Comparison of ENCODE assay signal across 16 cellular contexts in the genomic region with DNA sequence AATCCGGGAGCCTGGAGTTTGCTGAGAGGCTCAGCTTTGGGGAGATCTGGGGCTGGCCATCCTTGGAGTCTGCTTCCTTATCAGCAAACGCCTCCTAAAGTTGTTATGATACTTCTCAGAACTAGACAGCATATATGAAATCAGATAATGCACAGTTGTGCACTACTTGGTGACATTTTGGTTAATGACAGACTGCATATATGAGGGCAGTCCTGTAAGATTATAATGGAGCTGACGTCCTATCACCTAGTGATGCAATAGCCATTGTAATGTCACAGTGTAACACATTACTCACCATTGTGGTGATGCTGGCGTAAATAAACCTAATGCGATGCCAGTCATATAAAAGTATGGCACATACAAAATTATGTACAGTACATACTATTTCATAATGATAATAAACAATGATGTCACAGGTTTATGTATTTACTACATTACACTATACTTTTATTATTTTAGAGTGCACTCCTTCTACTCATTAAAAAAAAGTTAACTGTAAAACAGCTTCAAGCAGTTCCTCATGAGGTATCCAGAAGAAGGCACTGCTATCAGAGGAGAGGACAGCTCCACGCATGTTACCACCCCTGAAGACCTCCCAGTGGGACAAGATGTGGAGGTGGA.
DNase-seq lines count a peak whose midpoint lies in the region; ATAC-seq and TF ChIP-seq lines count a peak whose summit lies in the region.
"Had no signal": no experiment of that assay in that cellular context is flagged by ENCODE, and none has a peak within 500 bp of the region (broad histone marks: within the 10 kb centered on the region; RNA-seq: fewer than 3 reads in every experiment).

No MANE protein-coding gene starts in this region.

- H3K36me3 Mint-ChIP-seq in CD14-positive monocyte (no peaks in the 10 kb centered on the region), T-cell (no peaks in the 10 kb centered on the region)
- H3K36me3 Mint-ChIP-seq in naive thymus-derived CD4-positive, alpha-beta T cell = peaks cover 0 to 16% (median 0%) of the 10 kb centered on the region in 5 donors

- TF ChIP-seq CTCF in CD14-positive monocyte (IDR thresholded peaks at IDR 0.05) (no peak), HEK293 (tag by site-specific recombination; IDR thresholded peaks at IDR 0.05) (no peak), GM10266 (IDR thresholded peaks at IDR 0.05; ENCODE audit: control insufficient read depth, insufficient read depth, low read depth, missing control alignments) (no peak)

- H3K9me3 Mint-ChIP-seq in CD14-positive monocyte = peaks cover 0 to 3% (median 0%) of the 10 kb centered on the region in 7 donors
- no peaks in the 10 kb centered on the region for H3K9me3 Mint-ChIP-seq in naive thymus-derived CD4-positive, alpha-beta T cell
- no peaks in the 10 kb centered on the region for H3K9me3 Mint-ChIP-seq in T-cell
- H3K9me3 Mint-ChIP-seq: CD4-positive, alpha-beta T cell; GM23338 had no signal

- no peak overlapping the region for H3K27ac ChIP-seq in HEK293 (ENCODE audit: extremely low read depth, low read depth, low read length)
- H3K27ac ChIP-seq in naive thymus-derived CD4-positive, alpha-beta T cell (ENCODE audit: low read depth, low read length) = no peak overlapping the region

- DNase-seq in CD14-positive monocyte (ENCODE audit: low spot score) (no peak), OCI-M1 (lab: John Stamatoyannopoulos, UW) (peak; percentile 21), GM10266 (ENCODE audit: extremely low spot score) (no peak), T-cell (no peak)
- no peak for DNase-seq in naive thymus-derived CD4-positive, alpha-beta T cell
- DNase-seq in stimulated activated CD4-positive, alpha-beta T cell treated with anti-CD3 and anti-CD28 coated beads, Interleukin-1b, Interleukin-23, amount 100 ng/mL, for 48 hours = no peak
- DNase-seq: Caco-2; CD4-positive, alpha-beta T cell; H7; KBM-7 had no signal

- no peaks in the 10 kb centered on the region for H3K4me1 ChIP-seq in HEK293 (ENCODE audit: control insufficient read depth, insufficient read depth, low read length)
- H3K4me1 ChIP-seq in naive thymus-derived CD4-positive, alpha-beta T cell (ENCODE audit: control insufficient read depth in 2 of 2, insufficient read depth in 2 of 2, low read length in 2 of 2) = no peaks in the 10 kb centered on the region
- H3K4me1 ChIP-seq: Caco-2 had no signal

- POLR2A ChIA-PET in HEK293 (lab: Yijun Ruan, JAX) (no interaction called here), T-cell (lab: Charles Lee) (no interaction called here)
- POLR2A ChIA-PET in naive thymus-derived CD4-positive, alpha-beta T cell (lab: Charles Lee) = no interaction called here

- peak overlapping the region; percentile 76 to 93 (median 89) for H3K27ac Mint-ChIP-seq in CD14-positive monocyte
- no peak overlapping the region for H3K27ac Mint-ChIP-seq in naive thymus-derived CD4-positive, alpha-beta T cell
- no peak overlapping the region for H3K27ac Mint-ChIP-seq in T-cell
- H3K27ac Mint-ChIP-seq: CD4-positive, alpha-beta T cell; GM23338 had no signal

- H3K9me3 ChIP-seq in HEK293 (ENCODE audit: control insufficient read depth, insufficient read depth, low read depth, low read length) = no peaks in the 10 kb centered on the region
- H3K9me3 ChIP-seq in naive thymus-derived CD4-positive, alpha-beta T cell (ENCODE audit: control insufficient read depth in 2 of 3, low read length in 3 of 3) = no peaks in the 10 kb centered on the region
- H3K9me3 ChIP-seq: Caco-2 had no signal

- ATAC-seq in naive thymus-derived CD4-positive, alpha-beta T cell = peak; percentile 67
- ATAC-seq in T-cell (replicated peaks in 1 of 4) (no peak), HG03460 (IDR thresholded peaks at IDR 0.05; ENCODE audit: unreplicated experiment) (no peak)
- ATAC-seq: GM23338, HCT116 had no signal

- no peak overlapping the region for H3K4me3 ChIP-seq in HEK293 (ENCODE audit: low read depth, low read length)
- no peak overlapping the region for H3K4me3 ChIP-seq in naive thymus-derived CD4-positive, alpha-beta T cell (ENCODE audit: low read length)
- H3K4me3 ChIP-seq: BLaER1 treated with 17β-estradiol and CSF1 and Interleukin-3, amounts not matched to agents 10 nM and 100 nM; GM23338 had no signal

- intact Hi-C loops in CD14-positive monocyte (cut with micrococcal nuclease) = no loop called here
- intact Hi-C loops in naive thymus-derived CD4-positive, alpha-beta T cell (cut with micrococcal nuclease) = no loop called here

- H3K4me1 Mint-ChIP-seq in CD14-positive monocyte = peaks cover 63% of the 10 kb centered on the region
- H3K4me1 Mint-ChIP-seq in naive thymus-derived CD4-positive, alpha-beta T cell = no peaks in the 10 kb centered on the region
- H3K4me1 Mint-ChIP-seq in T-cell = no peaks in the 10 kb centered on the region

- no peaks in the 10 kb centered on the region for H3K27me3 ChIP-seq in naive thymus-derived CD4-positive, alpha-beta T cell (ENCODE audit: control insufficient read depth in 2 of 2, insufficient read depth in 2 of 2, low read length in 2 of 2)
- H3K27me3 ChIP-seq: BLaER1 treated with 17β-estradiol and CSF1 and Interleukin-3, amounts not matched to agents 10 nM and 100 nM had no signal

- H3K27me3 Mint-ChIP-seq in CD14-positive monocyte (ENCODE audit: low read depth in 3 of 3) (no peaks in the 10 kb centered on the region), T-cell (no peaks in the 10 kb centered on the region)
- H3K27me3 Mint-ChIP-seq in naive thymus-derived CD4-positive, alpha-beta T cell = no peaks in the 10 kb centered on the region
- H3K27me3 Mint-ChIP-seq: B cell; CD4-positive, alpha-beta T cell had no signal

- no peaks in the 10 kb centered on the region for H3K36me3 ChIP-seq in HEK293 (ENCODE audit: control insufficient read depth in 2 of 2, insufficient read depth in 1 of 2, low read length in 2 of 2)
- H3K36me3 ChIP-seq in naive thymus-derived CD4-positive, alpha-beta T cell (ENCODE audit: control insufficient read depth in 2 of 3, insufficient read depth in 3 of 3, low read length in 3 of 3) = no peaks in the 10 kb centered on the region

- H3K4me3 Mint-ChIP-seq in CD14-positive monocyte (no peak overlapping the region), T-cell (no peak overlapping the region)
- no peak overlapping the region for H3K4me3 Mint-ChIP-seq in naive thymus-derived CD4-positive, alpha-beta T cell
- H3K4me3 Mint-ChIP-seq: B cell; CD4-positive, alpha-beta T cell; GM23338 had no signal

- CTCF ChIA-PET in HEK293 (lab: Yijun Ruan, JAX) = interaction anchor here (0.7 to 1.6 kb wide), 3 partner anchors 180 to 230 kb away, joined by 3 read pairs; no protein-coding TSS in a partner anchor
- CTCF ChIA-PET in naive thymus-derived CD4-positive, alpha-beta T cell (lab: Charles Lee) = no interaction called here
- CTCF ChIA-PET in T-cell (lab: Charles Lee) = no interaction called here

TF ChIP-seq in HEK293, 187 proteins besides CTCF, POLR2A, EP300 and RAD21:
- TF ChIP-seq, protein P1, sequence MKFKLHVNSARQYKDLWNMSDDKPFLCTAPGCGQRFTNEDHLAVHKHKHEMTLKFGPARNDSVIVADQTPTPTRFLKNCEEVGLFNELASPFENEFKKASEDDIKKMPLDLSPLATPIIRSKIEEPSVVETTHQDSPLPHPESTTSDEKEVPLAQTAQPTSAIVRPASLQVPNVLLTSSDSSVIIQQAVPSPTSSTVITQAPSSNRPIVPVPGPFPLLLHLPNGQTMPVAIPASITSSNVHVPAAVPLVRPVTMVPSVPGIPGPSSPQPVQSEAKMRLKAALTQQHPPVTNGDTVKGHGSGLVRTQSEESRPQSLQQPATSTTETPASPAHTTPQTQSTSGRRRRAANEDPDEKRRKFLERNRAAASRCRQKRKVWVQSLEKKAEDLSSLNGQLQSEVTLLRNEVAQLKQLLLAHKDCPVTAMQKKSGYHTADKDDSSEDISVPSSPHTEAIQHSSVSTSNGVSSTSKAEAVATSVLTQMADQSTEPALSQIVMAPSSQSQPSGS (tag by site-specific recombination; IDR thresholded peaks at IDR 0.05; ENCODE audit: low read depth) = peak; percentile 62; the same call in 1 of the 2 replicates
- TF ChIP-seq, protein P2, sequence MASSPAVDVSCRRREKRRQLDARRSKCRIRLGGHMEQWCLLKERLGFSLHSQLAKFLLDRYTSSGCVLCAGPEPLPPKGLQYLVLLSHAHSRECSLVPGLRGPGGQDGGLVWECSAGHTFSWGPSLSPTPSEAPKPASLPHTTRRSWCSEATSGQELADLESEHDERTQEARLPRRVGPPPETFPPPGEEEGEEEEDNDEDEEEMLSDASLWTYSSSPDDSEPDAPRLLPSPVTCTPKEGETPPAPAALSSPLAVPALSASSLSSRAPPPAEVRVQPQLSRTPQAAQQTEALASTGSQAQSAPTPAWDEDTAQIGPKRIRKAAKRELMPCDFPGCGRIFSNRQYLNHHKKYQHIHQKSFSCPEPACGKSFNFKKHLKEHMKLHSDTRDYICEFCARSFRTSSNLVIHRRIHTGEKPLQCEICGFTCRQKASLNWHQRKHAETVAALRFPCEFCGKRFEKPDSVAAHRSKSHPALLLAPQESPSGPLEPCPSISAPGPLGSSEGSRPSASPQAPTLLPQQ (tag by site-specific recombination; IDR thresholded peaks at IDR 0.05) = no peak
- TF ChIP-seq, protein P3, sequence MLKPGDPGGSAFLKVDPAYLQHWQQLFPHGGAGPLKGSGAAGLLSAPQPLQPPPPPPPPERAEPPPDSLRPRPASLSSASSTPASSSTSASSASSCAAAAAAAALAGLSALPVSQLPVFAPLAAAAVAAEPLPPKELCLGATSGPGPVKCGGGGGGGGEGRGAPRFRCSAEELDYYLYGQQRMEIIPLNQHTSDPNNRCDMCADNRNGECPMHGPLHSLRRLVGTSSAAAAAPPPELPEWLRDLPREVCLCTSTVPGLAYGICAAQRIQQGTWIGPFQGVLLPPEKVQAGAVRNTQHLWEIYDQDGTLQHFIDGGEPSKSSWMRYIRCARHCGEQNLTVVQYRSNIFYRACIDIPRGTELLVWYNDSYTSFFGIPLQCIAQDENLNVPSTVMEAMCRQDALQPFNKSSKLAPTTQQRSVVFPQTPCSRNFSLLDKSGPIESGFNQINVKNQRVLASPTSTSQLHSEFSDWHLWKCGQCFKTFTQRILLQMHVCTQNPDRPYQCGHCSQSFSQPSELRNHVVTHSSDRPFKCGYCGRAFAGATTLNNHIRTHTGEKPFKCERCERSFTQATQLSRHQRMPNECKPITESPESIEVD (tag by site-specific recombination; IDR thresholded peaks at IDR 0.05) = peak; percentile 12; the same call in 1 of the 2 replicates

Comparison
In these comparisons a context has a peak if more than half of its experiments do, and no peak if none do; other contexts are left out.
1. H3K27ac Mint-ChIP-seq: peak in CD14-positive monocyte (7 of 7); none in naive thymus-derived CD4-positive, alpha-beta T cell (0 of 9) and T-cell (0 of 2).